Comparison of ENCODE assay signal across 6 cellular contexts in the genomic region with DNA sequence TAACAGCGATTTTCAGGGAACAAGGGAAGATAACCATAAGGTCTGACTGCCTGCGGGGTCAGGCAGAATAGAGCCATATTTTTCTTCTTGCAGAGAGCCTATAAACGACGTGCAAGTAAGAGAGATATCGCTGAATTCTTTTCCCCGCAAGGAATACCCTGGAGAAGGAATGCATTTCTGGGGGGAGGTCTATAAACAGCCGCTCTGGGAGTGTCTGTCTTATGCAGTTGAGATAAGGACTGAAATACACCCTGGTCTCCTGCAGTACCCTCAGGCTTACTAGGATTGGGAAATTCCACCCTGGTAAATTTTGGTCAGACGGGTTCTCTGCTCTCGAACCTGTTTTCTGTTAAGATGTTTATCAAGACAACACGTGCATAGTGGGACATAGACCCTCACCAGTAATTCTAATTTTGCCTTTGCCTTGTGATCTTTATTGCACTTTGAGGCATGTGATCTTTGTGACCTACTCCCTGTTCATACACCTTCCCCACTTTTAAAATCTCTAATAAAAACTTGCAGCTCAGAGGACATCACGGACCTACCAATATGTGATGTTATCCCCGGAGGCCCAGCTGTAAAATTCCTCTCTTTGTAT.
A peak's percentile ranks its signal among the peaks of the same experiment; 100 is the strongest.
DNase-seq lines count a peak whose midpoint lies in the region; ATAC-seq, FAIRE-seq and TF ChIP-seq lines count a peak whose summit lies in the region.
"Not testable (repeated sequence)": the region's sequence is repeated elsewhere in the genome, so short reads cannot be mapped to it uniquely, and the experiment has no call there.

No MANE protein-coding gene starts in this region.

- CTCF ChIA-PET in IMR-90 (lab: Yijun Ruan, JAX); K562 (lab: Yijun Ruan, JAX; ENCODE audit: low intra/inter-chr PET ratio); HepG2 (lab: Yijun Ruan, JAX; ENCODE audit: low intra/inter-chr PET ratio, low total read pairs): not testable (repeated sequence)

- not testable (repeated sequence) for H3K4me2 ChIP-seq in DND-41 (ENCODE audit: insufficient read depth, low read length); IMR-90 (ENCODE audit: low read depth, low read length); K562 (ENCODE audit: insufficient read depth, low read length); HepG2 (ENCODE audit: low read depth, low read length); trophoblast cell (ENCODE audit: low read length)

- H3K9ac ChIP-seq in DND-41 (ENCODE audit: low read depth, low read length); IMR-90 (ENCODE audit: low read depth, low read length); K562 (ENCODE audit: insufficient read depth in 1 of 2, low read depth in 2 of 2, low read length in 2 of 2); HepG2 (ENCODE audit: insufficient read depth, low read depth, low read length); trophoblast cell (ENCODE audit: low read length): not testable (repeated sequence)

- H3K9me3 ChIP-seq in DND-41 (ENCODE audit: insufficient read depth, low read length, severe bottlenecking) = peaks cover 28% of the 10 kb centered on the region
- not testable (repeated sequence) for H3K9me3 ChIP-seq in IMR-90 (ENCODE audit: control insufficient read depth, insufficient read depth, low read length); K562 (replicated peaks; ENCODE audit: control insufficient read depth, insufficient read depth, low read depth, low read length)
- H3K9me3 ChIP-seq in HepG2 (ENCODE audit: low read length) = peaks cover 32% of the 10 kb centered on the region
- peaks cover 12% of the 10 kb centered on the region for H3K9me3 ChIP-seq in trophoblast cell (ENCODE audit: insufficient read depth, low read depth, low read length)

- 80% methylated on average over 2 of the region's 12 CpGs; no CpG with 5 or more reads in 1 of the 2 experiments for WGBS in IMR-90 (ENCODE audit: extremely low coverage in 2 of 2, insufficient read length in 1 of 2), 2 experiments
- WGBS in K562 (ENCODE audit: insufficient coverage, low coverage, missing lambda C conversion rate) = 2% methylated on average over 12 of the region's 12 CpGs
- WGBS in HepG2 (ENCODE audit: low lambda C conversion rate) = 41% methylated on average over 12 of the region's 12 CpGs
- WGBS in trophoblast cell (ENCODE audit: extremely low coverage, insufficient coverage, insufficient read length) = no CpG with 5 or more reads among the region's 12 CpGs

- H4K8ac ChIP-seq in IMR-90 (ENCODE audit: low read depth in 2 of 2, low read length in 2 of 2); trophoblast cell (ENCODE audit: low read depth, low read length): not testable (repeated sequence)

- H4K91ac ChIP-seq in IMR-90 (ENCODE audit: insufficient read depth, low read depth, low read length); trophoblast cell (ENCODE audit: low read depth, low read length): not testable (repeated sequence)

- not testable (repeated sequence) for H2BK20ac ChIP-seq in IMR-90 (ENCODE audit: low read depth, low read length)

- DNase-seq in DND-41 = peak; percentile 21
- DNase-seq in IMR-90; K562 (ENCODE audit: extremely low read depth in 1 of 4, low spot score in 3 of 4); HepG2 (ENCODE audit: low spot score): not testable (repeated sequence)
- DNase-seq in OCI-M1 (lab: John Stamatoyannopoulos, UW) = peak; percentile 3
- peak; percentile 65 to 88 for DNase-seq in trophoblast cell

- not testable (repeated sequence) for H3K79me2 ChIP-seq in DND-41 (ENCODE audit: insufficient read depth, low read length); K562 (ENCODE audit: control insufficient read depth, insufficient read depth, low read length); HepG2 (ENCODE audit: insufficient read depth, low read length); trophoblast cell (ENCODE audit: control insufficient read depth, insufficient read depth, low read length, poor library complexity)

- not testable (repeated sequence) for H3K4me3 ChIP-seq in DND-41 (ENCODE audit: low read depth in 1 of 2, low read length in 2 of 2); IMR-90 (ENCODE audit: insufficient read depth, low read depth, low read length); K562; HepG2 (replicated peaks in 1 of 3; ENCODE audit: insufficient read depth in 1 of 3, low read depth in 2 of 3, low read length in 3 of 3); trophoblast cell (ENCODE audit: low read depth, low read length)

- 0 out of 3 replicates have a peak overlapping the region, but pooled peaks have one; percentile 9 for H2BK15ac ChIP-seq in IMR-90 (ENCODE audit: low read depth, low read length)

- not testable (repeated sequence) for H2AFZ ChIP-seq in DND-41 (ENCODE audit: low read depth, low read length); IMR-90 (replicated peaks; ENCODE audit: low read length, poor library complexity); K562 (ENCODE audit: low read depth, low read length); HepG2 (ENCODE audit: low read length); trophoblast cell (ENCODE audit: insufficient read depth, low read length, poor library complexity)

- H3K27ac ChIP-seq in DND-41 (ENCODE audit: low read length); IMR-90 (ENCODE audit: insufficient read depth, low read length); K562 (ENCODE audit: extremely low read depth, low read depth, low read length); HepG2 (ENCODE audit: extremely low read length, insufficient read depth, low read length); trophoblast cell (ENCODE audit: low read depth, low read length): not testable (repeated sequence)

- dilution Hi-C loops in IMR-90 (cut with HindIII; ENCODE audit: low sequenced_read_pairs, unreplicated experiment) = not testable (repeated sequence)

- TF ChIP-seq EP300 in K562 (IDR thresholded peaks at IDR 0.05; ENCODE audit: low read length); HepG2 (IDR thresholded peaks at IDR 0.05; ENCODE audit: low read depth in 2 of 2, low read length in 2 of 2); HepG2 (CRISPR knock-in tag; IDR thresholded peaks at IDR 0.05; ENCODE audit: borderline replicate concordance): not testable (repeated sequence)

- not testable (repeated sequence) for H2AK9ac ChIP-seq in IMR-90 (replicated peaks; ENCODE audit: low read depth, low read length, poor library complexity)

- intact Hi-C loops in IMR-90 (cut with micrococcal nuclease); K562 (cut with micrococcal nuclease); HepG2 (cut with micrococcal nuclease; ENCODE audit: unreplicated experiment): not testable (repeated sequence)

- not testable (repeated sequence) for BruUV-seq in IMR-90 (replicated peaks; lab: Mats Ljungman, UMichigan); K562 (replicated peaks; lab: Mats Ljungman, UMichigan); HepG2 (replicated peaks; lab: Mats Ljungman, UMichigan)

- H3K4me1 ChIP-seq in DND-41 (ENCODE audit: insufficient read depth, low read length); IMR-90 (ENCODE audit: control insufficient read depth, insufficient read depth, low read length); K562 (replicated peaks in 1 of 2; ENCODE audit: control insufficient read depth in 2 of 2, insufficient read depth in 2 of 2, low read length in 2 of 2); HepG2 (ENCODE audit: insufficient read depth, low read length); trophoblast cell (ENCODE audit: control insufficient read depth in 1 of 2, insufficient read depth in 2 of 2, low read length in 2 of 2): not testable (repeated sequence)

- not testable (repeated sequence) for H2BK12ac ChIP-seq in trophoblast cell (ENCODE audit: low read length)

- H4K5ac ChIP-seq in IMR-90 (ENCODE audit: low read depth, low read length) = not testable (repeated sequence)

- not testable (repeated sequence) for H4K20me1 ChIP-seq in DND-41 (ENCODE audit: insufficient read depth, low read length); IMR-90 (ENCODE audit: insufficient read depth, low read length); K562 (replicated peaks; ENCODE audit: control insufficient read depth, insufficient read depth, low read length); HepG2 (ENCODE audit: insufficient read depth, low read length)

- H2BK5ac ChIP-seq in IMR-90 (ENCODE audit: low read depth, low read length, poor library complexity, severe bottlenecking) = peak overlapping the region; percentile 57
- H2BK5ac ChIP-seq in trophoblast cell (ENCODE audit: low read depth, low read length, poor library complexity) = not testable (repeated sequence)

- not testable (repeated sequence) for TF ChIP-seq CTCF in DND-41 (IDR thresholded peaks at IDR 0.05; ENCODE audit: borderline replicate concordance, extremely low read depth, low read length, poor library complexity, severe bottlenecking); IMR-90 (conservative IDR thresholded peaks at IDR 0.05; ENCODE audit: low read depth, low read length); K562 (IDR thresholded peaks at IDR 0.05 in 2 of 3, conservative IDR thresholded peaks at IDR 0.05 in 1 of 3; ENCODE audit: insufficient read depth in 2 of 3, low read depth in 1 of 3, low read length in 3 of 3); HepG2 (CRISPR knock-in tag; IDR thresholded peaks at IDR 0.05)

- H2AK5ac ChIP-seq in IMR-90 (ENCODE audit: low read depth, low read length); trophoblast cell (ENCODE audit: low read length): not testable (repeated sequence)

- not testable (repeated sequence) for H3K4ac ChIP-seq in IMR-90 (ENCODE audit: low read depth, low read length); trophoblast cell (ENCODE audit: low read depth, low read length)

- H3K36me3 ChIP-seq in DND-41 (ENCODE audit: insufficient read depth, low read length); IMR-90 (ENCODE audit: control insufficient read depth, insufficient read depth, low read length); K562 (ENCODE audit: control insufficient read depth, insufficient read depth, low read length); HepG2 (replicated peaks in 1 of 2; ENCODE audit: control insufficient read depth in 1 of 2, insufficient read depth in 2 of 2, low read length in 2 of 2); trophoblast cell (ENCODE audit: control insufficient read depth in 1 of 2, insufficient read depth in 2 of 2, low read length in 2 of 2): not testable (repeated sequence)

- not testable (repeated sequence) for H3K14ac ChIP-seq in IMR-90 (replicated peaks; ENCODE audit: low read depth, low read length); trophoblast cell (ENCODE audit: low read length)

- not testable (repeated sequence) for H3K23ac ChIP-seq in IMR-90 (ENCODE audit: low read depth, low read length); trophoblast cell (ENCODE audit: low read length)

- TF ChIP-seq POLR2A in IMR-90 (IDR thresholded peaks at IDR 0.05; ENCODE audit: low read depth, low read length); K562 (conservative IDR thresholded peaks at IDR 0.05); HepG2 (IDR thresholded peaks at IDR 0.05; ENCODE audit: insufficient read depth in 1 of 2, low read depth in 2 of 2, low read length in 2 of 2): not testable (repeated sequence)

- in situ Hi-C loops in IMR-90 (cut with MboI; ENCODE audit: low sequenced_read_pairs); K562 (cut with MboI); HepG2 (cut with HindIII; ENCODE audit: extremely low pct_ligation_motif_present, low pct_unique_long_range_greater_than_20kb): not testable (repeated sequence)

- FAIRE-seq in K562 (lab: Jason Lieb, UNC); HepG2 (lab: Jason Lieb, UNC): not testable (repeated sequence)

- not testable (repeated sequence) for H3K18ac ChIP-seq in IMR-90 (ENCODE audit: low read depth, low read length); trophoblast cell (ENCODE audit: low read length)

- not testable (repeated sequence) for H3K27me3 ChIP-seq in DND-41 (ENCODE audit: insufficient read depth, low read length, poor library complexity); IMR-90 (ENCODE audit: control insufficient read depth, insufficient read depth, low read length); K562 (ENCODE audit: control insufficient read depth in 2 of 2, insufficient read depth in 2 of 2, low read length in 2 of 2); HepG2 (ENCODE audit: control insufficient read depth in 1 of 2, insufficient read depth in 2 of 2, low read length in 2 of 2); trophoblast cell (ENCODE audit: insufficient read depth, low read length)

- not testable (repeated sequence) for ATAC-seq in DND-41 (ENCODE audit: insufficient read depth, low read depth); IMR-90 (ENCODE audit: low read depth); K562; HepG2

- POLR2A ChIA-PET in IMR-90 (lab: Charles Lee; ENCODE audit: unreplicated experiment) = interaction anchor here (0.6 kb wide), 1 partner anchor 56 kb away, joined by 3 read pairs; no protein-coding TSS in a partner anchor
- POLR2A ChIA-PET in K562 (lab: Yijun Ruan, JAX); HepG2 (lab: Yijun Ruan, JAX): not testable (repeated sequence)

- not testable (repeated sequence) for H3K56ac ChIP-seq in IMR-90 (ENCODE audit: extremely low read depth, insufficient read depth, low read length)

- not testable (repeated sequence) for TF ChIP-seq RAD21 in IMR-90 (IDR thresholded peaks at IDR 0.05; ENCODE audit: low read length); K562 (CRISPR knock-in tag; conservative IDR thresholded peaks at IDR 0.05 in 1 of 2, IDR thresholded peaks at IDR 0.05 in 1 of 2); HepG2 (CRISPR knock-in tag; IDR thresholded peaks at IDR 0.05)

- not testable (repeated sequence) for H3K79me1 ChIP-seq in IMR-90 (ENCODE audit: low read depth in 1 of 2, low read length in 2 of 2); trophoblast cell (ENCODE audit: low read length)

- not testable (repeated sequence) for H2BK120ac ChIP-seq in IMR-90 (ENCODE audit: low read depth, low read length); trophoblast cell (ENCODE audit: insufficient read depth, low read length, poor library complexity)

- not testable (repeated sequence) for H4K12ac ChIP-seq in trophoblast cell (ENCODE audit: low read depth, low read length)

- not testable (repeated sequence) for H3K9me1 ChIP-seq in IMR-90 (ENCODE audit: insufficient read depth, low read length); K562 (ENCODE audit: control insufficient read depth, insufficient read depth, low read length)
